12 cellular contexts compared by ENCODE assay signal in the genomic region with DNA sequence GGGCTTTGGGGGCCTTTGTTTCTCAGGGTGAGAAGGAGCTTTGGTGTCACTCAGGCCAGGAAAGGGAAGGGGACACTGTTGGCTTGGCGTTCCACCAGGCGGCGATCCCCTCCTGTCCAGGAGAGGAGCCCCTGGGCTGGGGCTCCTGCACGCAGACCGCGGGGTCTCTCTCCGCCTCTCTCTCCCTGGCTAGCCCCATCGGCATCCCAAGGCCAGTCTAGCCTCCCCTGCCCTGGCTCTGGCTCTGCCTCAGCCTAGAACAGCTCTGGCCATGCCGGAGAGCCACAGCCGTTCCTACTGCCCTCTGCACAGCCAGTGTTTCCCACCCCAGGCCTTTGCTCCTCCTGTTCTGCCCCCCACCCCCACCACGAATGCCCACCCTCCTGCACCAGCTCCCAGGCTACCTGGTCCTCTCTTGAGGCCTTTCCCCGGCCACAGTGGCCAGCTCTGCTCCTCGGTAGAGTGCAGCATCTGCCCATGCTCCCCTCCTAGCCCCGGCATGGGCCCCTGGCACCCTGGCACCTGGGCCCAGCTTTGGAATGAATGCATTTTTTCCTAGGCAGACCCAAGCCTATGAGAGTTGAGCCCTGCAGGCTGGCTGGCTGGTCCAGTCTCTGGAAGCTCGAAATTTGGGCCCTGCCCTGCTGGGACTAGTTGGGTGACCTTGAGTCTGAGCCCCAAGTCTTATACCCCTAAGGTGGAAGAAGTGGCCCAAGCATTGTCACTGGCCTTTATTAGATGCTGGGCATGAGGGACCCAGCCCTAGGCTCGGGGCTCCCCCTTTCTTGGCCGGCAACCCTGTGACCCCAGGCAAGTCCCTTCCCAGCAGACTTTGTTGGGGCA. TPM values are rescaled to one million over a fixed set of nuclear protein-coding genes. Genes with fewer than 3 reads are reported as not detected.
DNase-seq lines count a peak whose midpoint lies in the region; ATAC-seq, FAIRE-seq and TF ChIP-seq lines count a peak whose summit lies in the region.
"Had no signal": no experiment of that assay in that cellular context is flagged by ENCODE, and none has a peak within 500 bp of the region (broad histone marks: within the 10 kb centered on the region; RNA-seq: fewer than 3 reads in every experiment).

No MANE protein-coding gene starts in this region.

- no peaks in the 10 kb centered on the region for H3K27me3 Mint-ChIP-seq in activated CD4-positive, alpha-beta T cell treated with anti-CD3 and anti-CD28 coated beads for 36 hours
- H3K27me3 Mint-ChIP-seq in glutamatergic neuron (ENCODE audit: unreplicated experiment), result peaks cover 13% of the 10 kb centered on the region
- H3K27me3 Mint-ChIP-seq: B cell had no signal

- intact Hi-C loops in activated CD4-positive, alpha-beta T cell treated with anti-CD3 and anti-CD28 coated beads for 36 hours (cut with DNase I, micrococcal nuclease), result loop anchor here (10.0 kb wide), 4 partner anchors 281 to 1071 kb away; partner anchors contain the start of gene CHCHD6 (in 1 of the 2)

- H3K9ac ChIP-seq in skeletal muscle tissue (ENCODE audit: low read depth in 1 of 3, low read length in 3 of 3), result peak overlapping the region in 2 of 3 donors; percentile 33 to 45

- peak overlapping the region; percentile 12 for H3K4me3 Mint-ChIP-seq in activated CD4-positive, alpha-beta T cell treated with anti-CD3 and anti-CD28 coated beads for 36 hours
- H3K4me3 Mint-ChIP-seq in glutamatergic neuron (ENCODE audit: unreplicated experiment), result peak overlapping the region; percentile 82

- H3K9me3 ChIP-seq in WERI-Rb-1 (ENCODE audit: severe bottlenecking) (no peaks in the 10 kb centered on the region), skeletal muscle tissue (ENCODE audit: control insufficient read depth in 3 of 3, low read length in 3 of 3) (no peaks in the 10 kb centered on the region)

- H3K27me3 ChIP-seq in WERI-Rb-1 (ENCODE audit: insufficient read depth, low read depth, severe bottlenecking) (no peaks in the 10 kb centered on the region), skeletal muscle tissue (ENCODE audit: control insufficient read depth in 3 of 3, insufficient read depth in 3 of 3, low read length in 3 of 3) (peaks cover 0 to 3% (median 0%) of the 10 kb centered on the region in 3 donors)

- peaks cover 29 to 35% (median 30%) of the 10 kb centered on the region in 3 donors for H3K4me1 ChIP-seq in skeletal muscle tissue (ENCODE audit: control insufficient read depth in 3 of 3, insufficient read depth in 3 of 3, low read length in 3 of 3)

- peaks cover 25% of the 10 kb centered on the region for H3K36me3 ChIP-seq in WERI-Rb-1
- H3K36me3 ChIP-seq in skeletal muscle tissue (ENCODE audit: control insufficient read depth in 3 of 3, insufficient read depth in 3 of 3, low read length in 3 of 3), result peaks cover 13 to 15% (median 13%) of the 10 kb centered on the region in 3 donors

- H3K36me3 Mint-ChIP-seq in activated CD4-positive, alpha-beta T cell treated with anti-CD3 and anti-CD28 coated beads for 36 hours (ENCODE audit: low read depth), result peaks cover 4% of the 10 kb centered on the region
- H3K36me3 Mint-ChIP-seq in glutamatergic neuron (ENCODE audit: unreplicated experiment), result no peaks in the 10 kb centered on the region

- peak; percentile 48 for TF ChIP-seq CTCF in WERI-Rb-1 (IDR thresholded peaks at IDR 0.05; ENCODE audit: low read depth, low read length)
- no peak for TF ChIP-seq CTCF in glutamatergic neuron (IDR thresholded peaks at IDR 0.05; ENCODE audit: partially characterized antibody, unreplicated experiment)

- H3K4me1 Mint-ChIP-seq in activated CD4-positive, alpha-beta T cell treated with anti-CD3 and anti-CD28 coated beads for 36 hours, result peaks cover 14% of the 10 kb centered on the region
- H3K4me1 Mint-ChIP-seq in glutamatergic neuron (ENCODE audit: low read depth, unreplicated experiment), result peaks cover 11% of the 10 kb centered on the region

- H3K27ac Mint-ChIP-seq in activated CD4-positive, alpha-beta T cell treated with anti-CD3 and anti-CD28 coated beads for 36 hours, result no peak overlapping the region
- no peak overlapping the region for H3K27ac Mint-ChIP-seq in glutamatergic neuron (ENCODE audit: unreplicated experiment)
- H3K27ac Mint-ChIP-seq: B cell had no signal

- H3K4me3 ChIP-seq in WERI-Rb-1 (ENCODE audit: low read depth, low read length), result no peak overlapping the region
- H3K4me3 ChIP-seq in skeletal muscle tissue (ENCODE audit: low read length in 3 of 3), result no peak overlapping the region

- TF ChIP-seq POLR2A in H54 (IDR thresholded peaks at IDR 0.05; ENCODE audit: low read depth, low read length), result no peak

- no peaks in the 10 kb centered on the region for H3K9me3 Mint-ChIP-seq in activated CD4-positive, alpha-beta T cell treated with anti-CD3 and anti-CD28 coated beads for 36 hours (ENCODE audit: low read depth)
- peaks cover 6% of the 10 kb centered on the region for H3K9me3 Mint-ChIP-seq in glutamatergic neuron (ENCODE audit: unreplicated experiment)

- DNase-seq in activated CD4-positive, alpha-beta T cell treated with anti-CD3 and anti-CD28 coated beads for 36 hours, result no peak
- DNase-seq in activated CD4-positive, alpha-beta T cell treated with anti-CD3 and anti-CD28 coated beads, Interleukin-2, amount 50 U/mL, for 1 hour, result no peak
- DNase-seq in WERI-Rb-1 (no peak), glutamatergic neuron (peak; percentile 64), anterior cingulate cortex (lab: John Stamatoyannopoulos, UW) (no peak), H54 (ENCODE audit: insufficient read length, low spot score) (no peak)
- DNase-seq: activated CD8-positive, alpha-beta memory T cell treated with anti-CD3 and anti-CD28 coated beads, Interleukin-2, amount 50 U/mL, for 4 hours; nucleus accumbens had no signal

- no peak for FAIRE-seq in H54 (lab: Jason Lieb, UNC)

- no peak for ATAC-seq in activated CD4-positive, alpha-beta T cell treated with anti-CD3 and anti-CD28 coated beads for 36 hours
- no peak for ATAC-seq in HG02852 (IDR thresholded peaks at IDR 0.05; ENCODE audit: unreplicated experiment)

- CTCF ChIA-PET in activated CD4-positive, alpha-beta T cell treated with anti-CD3 and anti-CD28 coated beads for 36 hours (lab: Charles Lee), result no interaction called here

- no peak overlapping the region for H3K27ac ChIP-seq in WERI-Rb-1
- H3K27ac ChIP-seq in skeletal muscle tissue (ENCODE audit: low read depth, low read length), result no peak overlapping the region
- H3K27ac ChIP-seq: SK-N-MC had no signal

- POLR2A ChIA-PET in activated CD4-positive, alpha-beta T cell treated with anti-CD3 and anti-CD28 coated beads for 36 hours (lab: Charles Lee), result no interaction called here

RNA-seq across cellular contexts. Expression of gene PLXNA1, which starts 2.4 kb away (rescaled TPM):
- 1 to 10 TPM; 6.7 to 8.8 TPM for total RNA-seq in activated CD4-positive, alpha-beta T cell treated with anti-CD3 and anti-CD28 coated beads for 36 hours
- 110 TPM for total RNA-seq in glutamatergic neuron (ENCODE audit: unreplicated experiment)
- total RNA-seq in skeletal muscle tissue, result 17.7 TPM
